13 cellular contexts compared by ENCODE assay signal in the genomic region with DNA sequence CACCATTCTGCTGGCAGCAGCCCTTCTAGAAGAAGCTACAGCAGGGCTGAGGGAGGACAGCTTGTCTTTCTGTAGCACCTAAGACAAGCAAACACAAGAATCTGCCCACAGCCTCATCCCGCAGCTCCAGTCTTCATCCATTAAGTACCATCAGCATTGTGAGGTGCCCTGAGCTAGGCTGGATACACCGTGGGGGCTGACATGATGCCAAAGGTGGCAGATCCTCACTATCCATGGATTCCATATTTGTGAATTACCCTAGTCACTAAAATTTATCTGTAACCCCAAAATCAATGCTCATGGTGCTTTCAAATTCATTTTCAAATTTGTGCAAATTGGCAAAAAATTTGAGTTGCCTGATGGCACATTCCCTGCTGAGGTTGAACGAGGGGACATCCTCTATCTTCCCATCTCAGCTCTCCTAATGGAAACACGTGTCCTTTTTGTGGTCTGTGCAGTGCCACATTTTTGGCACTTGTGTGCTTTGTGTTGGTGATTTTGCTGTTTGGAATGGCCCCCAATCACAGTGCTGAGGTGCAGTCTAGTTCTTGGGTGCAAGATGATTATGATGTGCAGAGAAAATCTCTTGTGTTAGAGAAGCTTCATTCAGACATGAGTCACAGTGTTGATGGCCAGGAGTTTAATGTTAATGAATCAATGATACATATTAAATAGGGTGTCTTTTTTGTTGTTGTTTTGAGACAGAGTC. TPM values are rescaled to one million over a fixed set of nuclear protein-coding genes. Genes with fewer than 3 reads are reported as not detected.
A peak's percentile ranks its signal among the peaks of the same experiment; 100 is the strongest.
DNase-seq lines count a peak whose midpoint lies in the region; ATAC-seq and TF ChIP-seq lines count a peak whose summit lies in the region.
"Had no signal": no experiment of that assay in that cellular context is flagged by ENCODE, and none has a peak within 500 bp of the region (broad histone marks: within the 10 kb centered on the region; RNA-seq: fewer than 3 reads in every experiment).

No MANE protein-coding gene starts in this region.

- H3K4me3 ChIP-seq in mucosa of rectum (ENCODE audit: low read length in 2 of 2) (no peak overlapping the region), thyroid gland (replicated peaks in 1 of 3) (no peak overlapping the region)

- peaks cover 36% of the 10 kb centered on the region for H3K27me3 Mint-ChIP-seq in progenitor cell of endocrine pancreas

- TF ChIP-seq CTCF in thyroid gland (IDR thresholded peaks at IDR 0.05) (no peak), progenitor cell of endocrine pancreas (IDR thresholded peaks at IDR 0.05; ENCODE audit: unreplicated experiment) (no peak)

- H3K4me1 ChIP-seq in mucosa of rectum (ENCODE audit: control insufficient read depth in 2 of 2, insufficient read depth in 2 of 2, low read length in 2 of 2) (peaks cover 32 to 46% of the 10 kb centered on the region in 2 donors), thyroid gland (peaks cover 41 to 48% of the 10 kb centered on the region in 2 donors)

- no peak for TF ChIP-seq POLR2A in thyroid gland (IDR thresholded peaks at IDR 0.05)

- H3K27ac ChIP-seq in mucosa of rectum (ENCODE audit: low read depth in 2 of 2, low read length in 2 of 2) (peak overlapping the region; percentile 80 to 86), thyroid gland (peak overlapping the region; percentile 74 to 80 (median 79))

- no peaks in the 10 kb centered on the region for H3K9me3 ChIP-seq in mucosa of rectum (ENCODE audit: control insufficient read depth in 2 of 2, low read length in 2 of 2)
- no peaks in the 10 kb centered on the region for H3K9me3 ChIP-seq in thyroid gland

- intact Hi-C loops in thyroid gland (cut with DNase I), result no loop called here

- 89 to 97% methylated on average over 4 of the region's 4 CpGs for WGBS in thyroid gland, 2 donors

- no peak overlapping the region for H3K27ac Mint-ChIP-seq in progenitor cell of endocrine pancreas
- H3K27ac Mint-ChIP-seq: activated CD8-positive, alpha-beta T cell treated with anti-CD3 and anti-CD28 coated beads, Interleukin-2, amount 10 ng/mL, durations not matched to agents 7 days and 5 days; activated naive CD4-positive, alpha-beta T cell treated with anti-CD3 and anti-CD28 coated beads for 36 hours had no signal

- no peak overlapping the region for H3K4me3 Mint-ChIP-seq in progenitor cell of endocrine pancreas (ENCODE audit: low read depth)
- H3K4me3 Mint-ChIP-seq: activated CD8-positive, alpha-beta T cell treated with anti-CD3 and anti-CD28 coated beads, Interleukin-2, amount 10 ng/mL, durations not matched to agents 7 days and 5 days; activated naive CD4-positive, alpha-beta T cell treated with anti-CD3 and anti-CD28 coated beads for 36 hours; CD8-positive, alpha-beta memory T cell had no signal

- DNase-seq in M059J (ENCODE audit: low read depth) (peak; percentile 83), astrocyte of the hippocampus (ENCODE audit: low read depth, low spot score) (peak; percentile 50), thyroid gland (no peak), NCI-H510A (lab: John Stamatoyannopoulos, UW) (no peak), progenitor cell of endocrine pancreas (ENCODE audit: low spot score, unreplicated experiment) (no peak)
- DNase-seq: activated CD8-positive, alpha-beta T cell treated with anti-CD3 and anti-CD28 coated beads, Interleukin-2, amount 10 ng/mL, durations not matched to agents 7 days and 5 days; activated naive CD4-positive, alpha-beta T cell treated with anti-CD3 and anti-CD28 coated beads for 36 hours; CD8-positive, alpha-beta memory T cell; NCI-H1092; NCI-H2227 treated with DMSO at 0.1 percent for 48 hours; stimulated activated CD8-positive, alpha-beta memory T cell treated with anti-CD3 and anti-CD28 coated beads, Interleukin-4, amount 100 ng/mL, for 48 hours had no signal

- no peaks in the 10 kb centered on the region for H3K36me3 ChIP-seq in mucosa of rectum (ENCODE audit: control insufficient read depth in 2 of 2, insufficient read depth in 2 of 2, low read length in 2 of 2)
- H3K36me3 ChIP-seq in thyroid gland, result no peaks in the 10 kb centered on the region

- H3K9me3 Mint-ChIP-seq in progenitor cell of endocrine pancreas (ENCODE audit: low read depth), result no peaks in the 10 kb centered on the region
- H3K9me3 Mint-ChIP-seq: activated naive CD4-positive, alpha-beta T cell treated with anti-CD3 and anti-CD28 coated beads for 36 hours; CD8-positive, alpha-beta memory T cell had no signal

- H3K27me3 ChIP-seq in mucosa of rectum (ENCODE audit: control insufficient read depth in 2 of 2, insufficient read depth in 2 of 2, low read length in 2 of 2) (no peaks in the 10 kb centered on the region), thyroid gland (no peaks in the 10 kb centered on the region)

- ATAC-seq in GM19395 (IDR thresholded peaks at IDR 0.05; ENCODE audit: unreplicated experiment), result no peak
- ATAC-seq: activated CD8-positive, alpha-beta T cell treated with anti-CD3 and anti-CD28 coated beads, Interleukin-2, amount 10 ng/mL, durations not matched to agents 7 days and 5 days had no signal

- no peaks in the 10 kb centered on the region for H3K36me3 Mint-ChIP-seq in progenitor cell of endocrine pancreas (ENCODE audit: insufficient read depth)
- H3K36me3 Mint-ChIP-seq: CD8-positive, alpha-beta memory T cell had no signal

- peaks cover 10% of the 10 kb centered on the region for H3K4me1 Mint-ChIP-seq in progenitor cell of endocrine pancreas (ENCODE audit: low read depth)

- H3K9ac ChIP-seq in mucosa of rectum (ENCODE audit: low read depth in 1 of 2, low read length in 2 of 2), result no peak overlapping the region

RNA-seq across cellular contexts. Expression of a gene that starts 7.0 kb away (rescaled TPM):
- 1.2 and 2.9 TPM in 2 replicates for total RNA-seq in M059J (2014; rRNA removed; shearing (Covaris generic))
- total RNA-seq in thyroid gland (10 to 100 TPM in 2 of 4 donors, 1 to 10 TPM in 2; 4.1 to 22.4 (median 9.3) TPM), progenitor cell of endocrine pancreas (2.1 and 2.6 TPM in 2 replicates)

Comparison
In these comparisons a context has a peak if more than half of its experiments do, and no peak if none do; other contexts are left out.
1. DNase-seq: peak in M059J (single experiment) and astrocyte of the hippocampus (single experiment); none in thyroid gland (0 of 2), NCI-H510A (single experiment) and progenitor cell of endocrine pancreas (single experiment).